Comparison of ENCODE assay signal across 18 cellular contexts in the genomic region with DNA sequence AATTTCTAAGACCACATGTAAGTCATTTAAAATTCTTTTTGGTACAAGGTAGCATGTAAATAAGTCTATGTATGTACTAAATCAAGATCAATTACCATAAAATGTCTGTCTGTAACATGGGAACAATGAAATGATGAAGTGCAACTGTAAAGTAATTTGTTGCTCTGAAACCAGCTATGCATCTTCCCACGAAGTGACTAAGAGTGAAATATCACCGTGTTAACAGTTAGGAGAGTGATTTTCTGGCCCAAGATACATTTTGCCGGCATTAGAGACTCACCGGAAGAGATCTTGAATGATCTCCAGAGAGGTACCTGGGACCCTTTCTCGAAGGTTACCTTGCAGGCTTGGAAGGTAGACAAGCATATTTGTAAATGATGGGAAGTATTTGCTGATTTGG.
DNase-seq lines count a peak whose midpoint lies in the region; ATAC-seq, FAIRE-seq and TF ChIP-seq lines count a peak whose summit lies in the region.
"Had no signal": no experiment of that assay in that cellular context is flagged by ENCODE, and none has a peak within 500 bp of the region (broad histone marks: within the 10 kb centered on the region; RNA-seq: fewer than 3 reads in every experiment).

No MANE protein-coding gene starts in this region.

- H3K9ac ChIP-seq in HUES48 (ENCODE audit: low read depth, low read length), result no peak overlapping the region

- no peaks in the 10 kb centered on the region for H3K4me1 Mint-ChIP-seq in stimulated activated naive B cell treated with anti-CD40 and anti-IgM and Interleukin-4, amounts not matched to agents 10 μg/mL and 1 μg/mL and 100 μg/mL, for 72 hours
- H3K4me1 Mint-ChIP-seq: B cell had no signal

- FAIRE-seq in GM12892 (lab: Jason Lieb, UNC), result no peak
- FAIRE-seq: endometrium had no signal

- H3K9me3 Mint-ChIP-seq in stimulated activated naive B cell treated with anti-CD40 and anti-IgM and Interleukin-4, amounts not matched to agents 10 μg/mL and 1 μg/mL and 100 μg/mL, for 72 hours, result no peaks in the 10 kb centered on the region

- H3K4me1 ChIP-seq in HUES48 (ENCODE audit: control insufficient read depth, insufficient read depth, low read length), result peaks cover 62% of the 10 kb centered on the region
- peaks cover 32% of the 10 kb centered on the region for H3K4me1 ChIP-seq in foreskin keratinocyte

- peaks cover 0 to 2% of the 10 kb centered on the region in 2 donors for H3K36me3 Mint-ChIP-seq in stimulated activated naive B cell treated with anti-CD40 and anti-IgM and Interleukin-4, amounts not matched to agents 10 μg/mL and 1 μg/mL and 100 μg/mL, for 72 hours

- TF ChIP-seq POLR2A in GM12892 (IDR thresholded peaks at IDR 0.05; ENCODE audit: low read depth, low read length), result no peak

- in situ Hi-C loops in KBM-7 (cut with MboI; ENCODE audit: low pct_unique_long_range_greater_than_20kb, low sequenced_read_pairs), result no loop called here

- DNase-seq in GM12892 (ENCODE audit: insufficient read length), result peak; percentile 20
- DNase-seq in foreskin keratinocyte, result no peak
- DNase-seq in stimulated activated naive B cell treated with anti-CD40 and anti-IgM and Interleukin-4, amounts not matched to agents 10 μg/mL and 1 μg/mL and 100 μg/mL, for 72 hours, result no peak
- DNase-seq in KBM-7, result no peak
- no peak for DNase-seq in pons (ENCODE audit: low spot score)
- no peak for DNase-seq in iPS-NIHi7 (ENCODE audit: extremely low spot score)
- DNase-seq: activated CD4-positive, CD25-positive, alpha-beta regulatory T cell treated with anti-CD3 and anti-CD28 coated beads, Interleukin-2, amount 50 U/mL, for 72 hours; Calu3; GDM1; NCI-H1417 treated with DMSO at 0.1 percent for 48 hours; NCI-H2227 treated with DMSO at 0.1 percent for 48 hours; stimulated activated naive CD4-positive, alpha-beta T cell had no signal

- H3K27me3 Mint-ChIP-seq in stimulated activated naive B cell treated with anti-CD40 and anti-IgM and Interleukin-4, amounts not matched to agents 10 μg/mL and 1 μg/mL and 100 μg/mL, for 72 hours, result no peaks in the 10 kb centered on the region
- H3K27me3 Mint-ChIP-seq: B cell had no signal

- H3K36me3 ChIP-seq in HUES48 (ENCODE audit: control insufficient read depth, insufficient read depth, low read length), result no peaks in the 10 kb centered on the region

- no peak overlapping the region for H3K4me3 ChIP-seq in HUES48 (ENCODE audit: low read depth, low read length)

- no peak for TF ChIP-seq CTCF in foreskin keratinocyte (conservative IDR thresholded peaks at IDR 0.05)

- peak overlapping the region; percentile 33 for H3K27ac ChIP-seq in HUES48 (ENCODE audit: low read depth, low read length)
- H3K27ac ChIP-seq in foreskin keratinocyte, result peak overlapping the region; percentile 16
- H3K27ac ChIP-seq: HL-60 had no signal

- ATAC-seq in foreskin keratinocyte, result no peak
- ATAC-seq in stimulated activated naive B cell treated with anti-CD40 and anti-IgM and Interleukin-4, amounts not matched to agents 10 μg/mL and 1 μg/mL and 100 μg/mL, for 72 hours (replicated peaks), result peak; percentile 42 to 47
- no peak for ATAC-seq in GM18502 (IDR thresholded peaks at IDR 0.05; ENCODE audit: poor library complexity, unreplicated experiment)

- H3K9me3 ChIP-seq in HUES48 (ENCODE audit: control insufficient read depth, insufficient read depth, low read length), result no peaks in the 10 kb centered on the region

- no peak overlapping the region for H3K4me3 Mint-ChIP-seq in stimulated activated naive B cell treated with anti-CD40 and anti-IgM and Interleukin-4, amounts not matched to agents 10 μg/mL and 1 μg/mL and 100 μg/mL, for 72 hours
- H3K4me3 Mint-ChIP-seq: activated naive CD8-positive, alpha-beta T cell; B cell had no signal

- H3K27ac Mint-ChIP-seq in stimulated activated naive B cell treated with anti-CD40 and anti-IgM and Interleukin-4, amounts not matched to agents 10 μg/mL and 1 μg/mL and 100 μg/mL, for 72 hours, result no peak overlapping the region
- H3K27ac Mint-ChIP-seq: activated naive CD8-positive, alpha-beta T cell; B cell had no signal

- H3K27me3 ChIP-seq in HUES48 (ENCODE audit: control insufficient read depth, insufficient read depth, low read length), result no peaks in the 10 kb centered on the region
- H3K27me3 ChIP-seq in foreskin keratinocyte, result no peaks in the 10 kb centered on the region

Comparison
In these comparisons a context has a peak if more than half of its experiments do, and no peak if none do; other contexts are left out.
1. ATAC-seq: peak in stimulated activated naive B cell treated with anti-CD40 and anti-IgM and Interleukin-4, amounts not matched to agents 10 μg/mL and 1 μg/mL and 100 μg/mL, for 72 hours (2 of 2); none in foreskin keratinocyte (single experiment) and GM18502 (single experiment).